In genomic region chr16:69225136-69225535, GRCh38 we compare ENCODE assay signal across 16 cellular contexts.
"Had no signal": no experiment of that assay in that cellular context is flagged by ENCODE, and none has a peak within 500 bp of the region (broad histone marks: within the 10 kb centered on the region; RNA-seq: fewer than 3 reads in every experiment).

No MANE protein-coding gene starts in this region.

- H3K9me3 ChIP-seq: ascending aorta, esophagus squamous epithelium, prostate gland, tibial artery had no signal

- H3K27ac ChIP-seq: ascending aorta, foreskin keratinocyte, tibial artery had no signal

- H3K4me3 ChIP-seq: ascending aorta, esophagus squamous epithelium, prostate gland, tibial artery had no signal

- H3K27me3 ChIP-seq: ascending aorta, esophagus squamous epithelium, foreskin keratinocyte, tibial artery had no signal

- ATAC-seq: activated CD8-positive, alpha-beta memory T cell treated with anti-CD3 and anti-CD28 coated beads, Interleukin-2, amount 10 ng/mL, durations not matched to agents 7 days and 5 days; foreskin keratinocyte; stimulated activated effector memory CD8-positive, alpha-beta T cell treated with anti-CD3 and anti-CD28 coated beads, Interleukin-12 subunit alpha, Interleukin-12 subunit beta, amount 100 ng/mL, for 72 hours; T-cell had no signal

- H3K4me1 ChIP-seq: prostate gland had no signal

- DNase-seq: activated CD4-positive, alpha-beta T cell treated with anti-CD3 and anti-CD28 coated beads for 1 hour; activated CD4-positive, alpha-beta T cell treated with anti-CD3 and anti-CD28 coated beads, Interleukin-2, amount 50 U/mL, for 48 hours; activated CD8-positive, alpha-beta memory T cell treated with anti-CD3 and anti-CD28 coated beads, Interleukin-2, amount 10 ng/mL, durations not matched to agents 7 days and 5 days; activated naive CD4-positive, alpha-beta T cell treated with anti-CD3 and anti-CD28 coated beads, Interleukin-2, amount 10 ng/mL, durations not matched to agents 7 days and 5 days; activated T-cell treated with anti-CD3 and anti-CD28 coated beads, Interleukin-2, amount 50 U/mL, for 1 hour; esophagus squamous epithelium; foreskin keratinocyte; left cardiac atrium; nephron progenitor cell; occipital lobe; T-cell; T-helper 9 cell; tibial artery had no signal

- H3K36me3 ChIP-seq: ascending aorta, esophagus squamous epithelium, prostate gland, tibial artery had no signal
